ENCODE assay signal across 1 cellular context in genomic region chr2:230225486-230225885, GRCh38.
TF ChIP-seq lines count a peak whose summit lies in the region.

Gene SP140, plus strand, starts transcription at chr2:230225736. Its CDS starts 109 bp downstream, at chr2:230225845.

TF ChIP-seq in H1, 55 proteins besides CTCF, POLR2A, EP300 and RAD21 (continued from another document):
- TF ChIP-seq SP4 (IDR thresholded peaks at IDR 0.05; ENCODE audit: low read length) = no peak
- no peak for TF ChIP-seq BACH1 (IDR thresholded peaks at IDR 0.05; ENCODE audit: low read length)
- no peak for TF ChIP-seq CHD2 (IDR thresholded peaks at IDR 0.05; ENCODE audit: low read length)
- no peak for TF ChIP-seq CBX5 (IDR thresholded peaks at IDR 0.05; ENCODE audit: low read depth, low read length)
- no peak for TF ChIP-seq SIRT6 (IDR thresholded peaks at IDR 0.05; ENCODE audit: low read length)
- no peak for TF ChIP-seq JUN (IDR thresholded peaks at IDR 0.05; ENCODE audit: low read depth, low read length)
